Comparison of ENCODE assay signal across 1 cellular context in the genomic region with DNA sequence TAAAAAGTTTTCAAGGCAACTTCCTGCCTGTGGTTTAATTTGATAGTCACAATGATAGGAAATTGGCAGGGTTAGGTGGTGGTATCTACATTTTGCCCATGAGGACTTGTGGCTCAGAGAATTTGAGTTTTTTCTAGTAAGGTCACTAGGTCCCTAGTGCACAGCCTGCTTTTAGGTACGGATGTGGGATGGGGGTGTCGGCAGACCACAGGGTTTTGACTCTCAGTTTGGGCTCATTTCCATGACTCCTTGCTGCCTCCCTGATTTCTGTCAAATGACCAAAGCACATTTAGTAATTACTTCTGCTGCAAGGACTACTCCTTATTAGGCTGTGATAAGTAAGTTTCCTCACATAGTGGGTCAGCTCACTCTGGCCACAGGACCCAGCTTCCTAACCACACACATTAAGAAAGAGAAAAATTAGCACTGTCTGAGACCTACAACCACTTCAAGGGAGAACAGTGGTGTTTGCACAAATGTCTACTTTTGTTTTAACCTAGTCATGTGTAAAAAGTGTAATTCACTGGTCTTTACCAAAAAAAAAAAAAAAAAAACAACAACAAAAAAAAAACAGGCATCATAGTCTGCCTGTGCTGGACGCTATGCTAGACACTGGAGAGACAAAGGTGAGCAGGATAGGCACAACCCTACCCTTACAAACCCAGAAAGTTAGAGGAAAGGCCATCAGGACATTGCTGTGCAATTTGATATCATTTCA.
TF ChIP-seq lines count a peak whose summit lies in the region.

No MANE protein-coding gene starts in this region.

TF ChIP-seq in GM12878, 131 proteins besides CTCF, POLR2A, EP300 and RAD21 (continued from another document):
- TF ChIP-seq, protein P1, sequence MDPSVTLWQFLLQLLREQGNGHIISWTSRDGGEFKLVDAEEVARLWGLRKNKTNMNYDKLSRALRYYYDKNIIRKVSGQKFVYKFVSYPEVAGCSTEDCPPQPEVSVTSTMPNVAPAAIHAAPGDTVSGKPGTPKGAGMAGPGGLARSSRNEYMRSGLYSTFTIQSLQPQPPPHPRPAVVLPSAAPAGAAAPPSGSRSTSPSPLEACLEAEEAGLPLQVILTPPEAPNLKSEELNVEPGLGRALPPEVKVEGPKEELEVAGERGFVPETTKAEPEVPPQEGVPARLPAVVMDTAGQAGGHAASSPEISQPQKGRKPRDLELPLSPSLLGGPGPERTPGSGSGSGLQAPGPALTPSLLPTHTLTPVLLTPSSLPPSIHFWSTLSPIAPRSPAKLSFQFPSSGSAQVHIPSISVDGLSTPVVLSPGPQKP (IDR thresholded peaks at IDR 0.05; ENCODE audit: low read depth, low read length): 0 out of 2 replicates have a peak, but pooled peaks have one; percentile 49
- TF ChIP-seq ETV6 (conservative IDR thresholded peaks at IDR 0.05 in 1 of 2, IDR thresholded peaks at IDR 0.05 in 1 of 2; ENCODE audit: borderline replicate concordance in 1 of 2, low read depth in 1 of 2): no peak; a peak in 1 of 4 replicates
- TF ChIP-seq BCL11A (IDR thresholded peaks at IDR 0.05; ENCODE audit: low read depth, low read length): peak; percentile 64
- TF ChIP-seq, protein P2, sequence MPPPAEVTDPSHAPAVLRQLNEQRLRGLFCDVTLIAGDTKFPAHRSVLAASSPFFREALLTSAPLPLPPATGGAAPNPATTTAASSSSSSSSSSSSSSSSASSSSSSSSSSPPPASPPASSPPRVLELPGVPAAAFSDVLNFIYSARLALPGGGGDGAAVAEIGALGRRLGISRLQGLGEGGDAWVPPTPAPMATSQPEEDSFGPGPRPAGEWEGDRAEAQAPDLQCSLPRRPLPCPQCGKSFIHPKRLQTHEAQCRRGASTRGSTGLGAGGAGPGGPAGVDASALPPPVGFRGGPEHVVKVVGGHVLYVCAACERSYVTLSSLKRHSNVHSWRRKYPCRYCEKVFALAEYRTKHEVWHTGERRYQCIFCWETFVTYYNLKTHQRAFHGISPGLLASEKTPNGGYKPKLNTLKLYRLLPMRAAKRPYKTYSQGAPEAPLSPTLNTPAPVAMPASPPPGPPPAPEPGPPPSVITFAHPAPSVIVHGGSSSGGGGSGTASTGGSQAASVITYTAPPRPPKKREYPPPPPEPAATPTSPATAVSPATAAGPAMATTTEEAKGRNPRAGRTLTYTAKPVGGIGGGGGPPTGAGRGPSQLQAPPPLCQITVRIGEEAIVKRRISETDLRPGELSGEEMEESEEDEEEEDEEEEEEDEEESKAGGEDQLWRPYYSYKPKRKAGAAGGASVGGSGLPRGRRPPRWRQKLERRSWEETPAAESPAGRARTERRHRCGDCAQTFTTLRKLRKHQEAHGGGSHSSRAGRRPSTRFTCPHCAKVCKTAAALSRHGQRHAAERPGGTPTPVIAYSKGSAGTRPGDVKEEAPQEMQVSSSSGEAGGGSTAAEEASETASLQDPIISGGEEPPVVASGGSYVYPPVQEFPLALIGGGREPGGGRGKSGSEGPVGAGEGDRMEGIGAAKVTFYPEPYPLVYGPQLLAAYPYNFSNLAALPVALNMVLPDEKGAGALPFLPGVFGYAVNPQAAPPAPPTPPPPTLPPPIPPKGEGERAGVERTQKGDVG (CRISPR knock-in tag; IDR thresholded peaks at IDR 0.05): no peak
- no peak for TF ChIP-seq HDAC2 (IDR thresholded peaks at IDR 0.05)
- TF ChIP-seq FOXM1 (IDR thresholded peaks at IDR 0.05; ENCODE audit: low read depth, low read length): no peak
- TF ChIP-seq, protein P3, sequence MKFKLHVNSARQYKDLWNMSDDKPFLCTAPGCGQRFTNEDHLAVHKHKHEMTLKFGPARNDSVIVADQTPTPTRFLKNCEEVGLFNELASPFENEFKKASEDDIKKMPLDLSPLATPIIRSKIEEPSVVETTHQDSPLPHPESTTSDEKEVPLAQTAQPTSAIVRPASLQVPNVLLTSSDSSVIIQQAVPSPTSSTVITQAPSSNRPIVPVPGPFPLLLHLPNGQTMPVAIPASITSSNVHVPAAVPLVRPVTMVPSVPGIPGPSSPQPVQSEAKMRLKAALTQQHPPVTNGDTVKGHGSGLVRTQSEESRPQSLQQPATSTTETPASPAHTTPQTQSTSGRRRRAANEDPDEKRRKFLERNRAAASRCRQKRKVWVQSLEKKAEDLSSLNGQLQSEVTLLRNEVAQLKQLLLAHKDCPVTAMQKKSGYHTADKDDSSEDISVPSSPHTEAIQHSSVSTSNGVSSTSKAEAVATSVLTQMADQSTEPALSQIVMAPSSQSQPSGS (IDR thresholded peaks at IDR 0.05; ENCODE audit: low read length): no peak
- TF ChIP-seq PAX5 (IDR thresholded peaks at IDR 0.05; ENCODE audit: borderline replicate concordance, low read depth, low read length): peak; percentile 84
- peak; percentile 78; the same call in 1 of the 2 replicates for TF ChIP-seq TBL1XR1 (IDR thresholded peaks at IDR 0.05; ENCODE audit: low read depth, low read length)
- TF ChIP-seq RCOR1 (conservative IDR thresholded peaks at IDR 0.05; ENCODE audit: low read depth, low read length): no peak
- TF ChIP-seq, protein P4, sequence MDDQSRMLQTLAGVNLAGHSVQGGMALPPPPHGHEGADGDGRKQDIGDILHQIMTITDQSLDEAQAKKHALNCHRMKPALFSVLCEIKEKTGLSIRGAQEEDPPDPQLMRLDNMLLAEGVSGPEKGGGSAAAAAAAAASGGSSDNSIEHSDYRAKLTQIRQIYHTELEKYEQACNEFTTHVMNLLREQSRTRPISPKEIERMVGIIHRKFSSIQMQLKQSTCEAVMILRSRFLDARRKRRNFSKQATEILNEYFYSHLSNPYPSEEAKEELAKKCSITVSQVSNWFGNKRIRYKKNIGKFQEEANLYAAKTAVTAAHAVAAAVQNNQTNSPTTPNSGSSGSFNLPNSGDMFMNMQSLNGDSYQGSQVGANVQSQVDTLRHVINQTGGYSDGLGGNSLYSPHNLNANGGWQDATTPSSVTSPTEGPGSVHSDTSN (IDR thresholded peaks at IDR 0.05; ENCODE audit: insufficient replicate concordance, low read depth, low read length): peak; percentile 5
- TF ChIP-seq ZNF217 (IDR thresholded peaks at IDR 0.05): no peak
- TF ChIP-seq GABPA (IDR thresholded peaks at IDR 0.05; ENCODE audit: low read depth): no peak
TF ChIP-seq in GM12878: peak in this region for 35.
